In genomic region chr5:128469924-128470323, GRCh38 we compare ENCODE assay signal across 17 cellular contexts.
"Had no signal": no experiment of that assay in that cellular context is flagged by ENCODE, and none has a peak within 500 bp of the region (broad histone marks: within the 10 kb centered on the region; RNA-seq: fewer than 3 reads in every experiment).

No MANE protein-coding gene starts in this region.

- DNase-seq: activated CD4-positive, alpha-beta T cell treated with anti-CD3 and anti-CD28 coated beads for 1 hour; activated CD4-positive, alpha-beta T cell treated with anti-CD3 and anti-CD28 coated beads, Interleukin-2, amount 50 U/mL, for 48 hours; activated effector memory CD4-positive, alpha-beta T cell treated with anti-CD3 and anti-CD28 coated beads, Interleukin-2, amount 50 U/mL, for 16 hours; activated T-cell treated with anti-CD3 and anti-CD28 coated beads, Interleukin-2, amount 50 U/mL, for 4 hours; aorta; erythroblast; glutamatergic neuron; mammary epithelial cell; sigmoid colon; stimulated activated CD4-positive, alpha-beta T cell treated with anti-CD3 and anti-CD28 coated beads, Interleukin-4, amount 100 ng/mL, for 1 hour; stimulated activated CD8-positive, alpha-beta memory T cell treated with anti-CD3 and anti-CD28 coated beads, Interleukin-4, amount 100 ng/mL, for 48 hours; stimulated activated naive CD8-positive, alpha-beta T cell treated with anti-CD3 and anti-CD28 coated beads, Interleukin-15, amount 100 ng/mL, for 72 hours; T1000; testis had no signal

- H3K36me3 Mint-ChIP-seq: activated naive CD8-positive, alpha-beta T cell; natural killer cell treated with Interleukin-12 subunit alpha and Interleukin-12 subunit beta and Interleukin-15 and Interleukin-18, amount 100 ng/mL, for 72 hours had no signal

- H3K4me1 Mint-ChIP-seq: stimulated activated naive CD8-positive, alpha-beta T cell treated with anti-CD3 and anti-CD28 coated beads, Interleukin-15, amount 100 ng/mL, for 72 hours had no signal

- ATAC-seq: activated T-cell treated with anti-CD3 and anti-CD28 coated beads, Interleukin-2, amount 50 U/mL, for 4 hours; natural killer cell treated with Interleukin-12 subunit alpha and Interleukin-12 subunit beta and Interleukin-15 and Interleukin-18, amount 100 ng/mL, for 72 hours; stimulated activated naive CD8-positive, alpha-beta T cell treated with anti-CD3 and anti-CD28 coated beads, Interleukin-15, amount 100 ng/mL, for 72 hours had no signal

- H3K4me3 Mint-ChIP-seq: activated naive CD8-positive, alpha-beta T cell; activated T-cell treated with anti-CD3 and anti-CD28 coated beads, Interleukin-2, amount 50 U/mL, for 4 hours; dendritic cell treated with granulocyte-macrophage colony-stimulating factor and Interleukin-4, amounts not matched to agents 40 ng/mL and 50 ng/mL, for 4 days; natural killer cell treated with Interleukin-12 subunit alpha and Interleukin-12 subunit beta and Interleukin-15 and Interleukin-18, amount 100 ng/mL, for 72 hours; stimulated activated naive CD8-positive, alpha-beta T cell treated with anti-CD3 and anti-CD28 coated beads, Interleukin-15, amount 100 ng/mL, for 72 hours had no signal

- H3K27ac Mint-ChIP-seq: activated naive CD8-positive, alpha-beta T cell; dendritic cell treated with granulocyte-macrophage colony-stimulating factor and Interleukin-4, amounts not matched to agents 40 ng/mL and 50 ng/mL, for 4 days; natural killer cell treated with Interleukin-12 subunit alpha and Interleukin-12 subunit beta and Interleukin-15 and Interleukin-18, amount 100 ng/mL, for 72 hours had no signal

- H3K4me3 ChIP-seq: sigmoid colon, testis had no signal

- H3K9me3 Mint-ChIP-seq: dendritic cell treated with granulocyte-macrophage colony-stimulating factor and Interleukin-4, amounts not matched to agents 40 ng/mL and 50 ng/mL, for 4 days had no signal

- H3K27me3 Mint-ChIP-seq: dendritic cell treated with granulocyte-macrophage colony-stimulating factor and Interleukin-4, amounts not matched to agents 40 ng/mL and 50 ng/mL, for 4 days; natural killer cell treated with Interleukin-12 subunit alpha and Interleukin-12 subunit beta and Interleukin-15 and Interleukin-18, amount 100 ng/mL, for 72 hours; stimulated activated naive CD8-positive, alpha-beta T cell treated with anti-CD3 and anti-CD28 coated beads, Interleukin-15, amount 100 ng/mL, for 72 hours had no signal
